In genomic region chr2:98236935-98237334, GRCh38 we compare ENCODE assay signal across 21 cellular contexts.
DNase-seq lines count a peak whose midpoint lies in the region; ATAC-seq and TF ChIP-seq lines count a peak whose summit lies in the region.
"Had no signal": no experiment of that assay in that cellular context is flagged by ENCODE, and none has a peak within 500 bp of the region (broad histone marks: within the 10 kb centered on the region; RNA-seq: fewer than 3 reads in every experiment).

No MANE protein-coding gene starts in this region.

- no peak overlapping the region for H3K9ac ChIP-seq in mesendoderm (ENCODE audit: low read length)
- H3K9ac ChIP-seq: BLaER1, GM23248 had no signal

- no peak overlapping the region for H3K4ac ChIP-seq in mesendoderm (ENCODE audit: low read depth, low read length)

- peak overlapping the region; percentile 92 for H2AFZ ChIP-seq in GM23338
- H2AFZ ChIP-seq: GM23248 had no signal

- no peaks in the 10 kb centered on the region for H4K20me1 ChIP-seq in GM23338 (replicated peaks; ENCODE audit: insufficient read depth)
- H4K20me1 ChIP-seq: BLaER1 had no signal

- no peak overlapping the region for H3K18ac ChIP-seq in mesendoderm (ENCODE audit: low read length)

- H3K27ac ChIP-seq in GM23338 (ENCODE audit: low read depth) (no peak overlapping the region), mesendoderm (ENCODE audit: low read depth, low read length) (no peak overlapping the region), esophagus squamous epithelium (no peak overlapping the region)
- H3K27ac ChIP-seq: A549, BLaER1, C4-2B, GM23248 had no signal

- peaks cover 4% of the 10 kb centered on the region for H3K27me3 Mint-ChIP-seq in GM23338 (ENCODE audit: insufficient read depth, low read depth, poor library complexity)

- no CpG with 5 or more reads among the region's 11 CpGs for WGBS in mesendoderm (ENCODE audit: extremely low coverage, insufficient coverage, low lambda C conversion rate)
- WGBS in esophagus squamous epithelium, 2 donors, result 87 to 94% methylated on average over 11 of the region's 11 CpGs

- H2AK5ac ChIP-seq in mesendoderm (ENCODE audit: low read length), result no peak overlapping the region

- H2BK120ac ChIP-seq in mesendoderm (ENCODE audit: low read depth, low read length), result no peak overlapping the region

- H3K36me3 ChIP-seq in GM23338 (ENCODE audit: insufficient read depth), result no peaks in the 10 kb centered on the region
- no peaks in the 10 kb centered on the region for H3K36me3 ChIP-seq in mesendoderm (ENCODE audit: control insufficient read depth, insufficient read depth, low read length)
- H3K36me3 ChIP-seq in esophagus squamous epithelium, result no peaks in the 10 kb centered on the region
- H3K36me3 ChIP-seq: BLaER1, HAP-1 had no signal

- H3K27ac Mint-ChIP-seq in GM23338, result no peak overlapping the region
- H3K27ac Mint-ChIP-seq: B cell; CD4-positive, CD25-positive, alpha-beta regulatory T cell; CD8-positive, alpha-beta T cell had no signal

- no peaks in the 10 kb centered on the region for H3F3A ChIP-seq in GM23338 (replicated peaks; ENCODE audit: low read depth)

- intact Hi-C loops in esophagus squamous epithelium (cut with DNase I), result no loop called here

- H3K9me3 ChIP-seq in esophagus squamous epithelium, result no peaks in the 10 kb centered on the region
- H3K9me3 ChIP-seq: A549, BLaER1, Caco-2, HAP-1 had no signal

- DNase-seq in GM23338 (ENCODE audit: low spot score) (peak; percentile 5), HT1080 (ENCODE audit: low read depth) (peak; percentile 4), NB4 (ENCODE audit: low read depth) (peak; percentile 9), mesendoderm (peak; percentile 51), esophagus squamous epithelium (lab: John Stamatoyannopoulos, UW) (no peak)
- DNase-seq: 8988T; ACHN; Caco-2; CD4-positive, CD25-positive, alpha-beta regulatory T cell; CD8-positive, alpha-beta T cell; DMS153; DND-41; GDM1; GM23248 had no signal

- TF ChIP-seq POLR2A in NB4 (IDR thresholded peaks at IDR 0.05; ENCODE audit: extremely low read depth, insufficient read length), result no peak
- no peak for TF ChIP-seq POLR2A in esophagus squamous epithelium (IDR thresholded peaks at IDR 0.05)

- H3K4me1 ChIP-seq in GM23338 (ENCODE audit: insufficient read depth) (no peaks in the 10 kb centered on the region), mesendoderm (ENCODE audit: control insufficient read depth, low read depth, low read length) (peaks cover 2% of the 10 kb centered on the region), esophagus squamous epithelium (no peaks in the 10 kb centered on the region)
- H3K4me1 ChIP-seq: A549, BLaER1, Caco-2 had no signal

- H3K27me3 ChIP-seq in GM23338 (ENCODE audit: insufficient read depth), result no peaks in the 10 kb centered on the region
- no peaks in the 10 kb centered on the region for H3K27me3 ChIP-seq in mesendoderm (ENCODE audit: insufficient read depth, low read length, poor library complexity)
- H3K27me3 ChIP-seq in esophagus squamous epithelium, result peaks cover 0 to 5% (median 0%) of the 10 kb centered on the region in 4 donors
- H3K27me3 ChIP-seq: BLaER1 had no signal

- no peak overlapping the region for H3K4me2 ChIP-seq in GM23338
- no peak overlapping the region for H3K4me2 ChIP-seq in mesendoderm (ENCODE audit: low read length)
- H3K4me2 ChIP-seq: A549, BLaER1 had no signal

- no peak overlapping the region for H3K23ac ChIP-seq in mesendoderm (ENCODE audit: low read length)

- H4K5ac ChIP-seq in mesendoderm (ENCODE audit: low read length), result no peak overlapping the region

- H3K4me3 ChIP-seq in GM23338 (no peak overlapping the region), NB4 (ENCODE audit: low read depth, low read length) (no peak overlapping the region), mesendoderm (ENCODE audit: low read length) (no peak overlapping the region), esophagus squamous epithelium (no peak overlapping the region)
- H3K4me3 ChIP-seq: A549, BLaER1, GM23248, HAP-1 had no signal

- ATAC-seq in GM23338, result no peak
- ATAC-seq in GM21367 (IDR thresholded peaks at IDR 0.05; ENCODE audit: unreplicated experiment), result no peak
- ATAC-seq in HG02642 (IDR thresholded peaks at IDR 0.05; ENCODE audit: poor library complexity, unreplicated experiment), result no peak
- ATAC-seq: A549; CD8-positive, alpha-beta T cell had no signal

- H4K8ac ChIP-seq in mesendoderm (ENCODE audit: low read depth, low read length), result no peak overlapping the region

- H3K4me1 Mint-ChIP-seq in GM23338, result peaks cover 2% of the 10 kb centered on the region; the same call in 1 of the 3 replicates
- H3K4me1 Mint-ChIP-seq: B cell; CD4-positive, CD25-positive, alpha-beta regulatory T cell had no signal

- H3K79me1 ChIP-seq in mesendoderm (ENCODE audit: low read length), result no peaks in the 10 kb centered on the region

- H3K79me2 ChIP-seq in GM23338 (replicated peaks; ENCODE audit: insufficient read depth) (no peaks in the 10 kb centered on the region), mesendoderm (ENCODE audit: control insufficient read depth, insufficient read depth, low read length) (no peaks in the 10 kb centered on the region)

- no peak overlapping the region for H3K4me3 Mint-ChIP-seq in GM23338
- H3K4me3 Mint-ChIP-seq: B cell; CD4-positive, CD25-positive, alpha-beta regulatory T cell; CD8-positive, alpha-beta T cell had no signal

- H2BK15ac ChIP-seq in mesendoderm (replicated peaks; ENCODE audit: low read depth), result no peak overlapping the region

- no peak for TF ChIP-seq CTCF in GM23338 (conservative IDR thresholded peaks at IDR 0.05; ENCODE audit: low read depth in 2 of 2)
- TF ChIP-seq CTCF in NB4 (IDR thresholded peaks at IDR 0.05; ENCODE audit: low read depth, low read length), result no peak
- TF ChIP-seq CTCF in esophagus squamous epithelium (IDR thresholded peaks at IDR 0.05), result no peak

- no peaks in the 10 kb centered on the region; the same call in 2 of the 3 replicates for H3K9me3 Mint-ChIP-seq in GM23338
- H3K9me3 Mint-ChIP-seq: CD8-positive, alpha-beta T cell had no signal

- no peaks in the 10 kb centered on the region for H3K36me3 Mint-ChIP-seq in GM23338 (ENCODE audit: low read depth)
- H3K36me3 Mint-ChIP-seq: CD4-positive, CD25-positive, alpha-beta regulatory T cell; CD8-positive, alpha-beta T cell had no signal

- peaks cover 6% of the 10 kb centered on the region; the same call in 1 of the 2 replicates for H3K9me2 ChIP-seq in GM23338 (ENCODE audit: insufficient read depth)

- H2BK5ac ChIP-seq in mesendoderm (ENCODE audit: low read length), result no peak overlapping the region

- no peak overlapping the region for H3K56ac ChIP-seq in mesendoderm (ENCODE audit: low read length)

TF ChIP-seq in GM23338, 12 proteins besides CTCF, POLR2A, EP300 and RAD21:
- no peak for TF ChIP-seq EZH2phosphoT487 (IDR thresholded peaks at IDR 0.05; ENCODE audit: unreplicated experiment)
- TF ChIP-seq ETS1 (IDR thresholded peaks at IDR 0.05), result no peak
- TF ChIP-seq REST (IDR thresholded peaks at IDR 0.05; ENCODE audit: unreplicated experiment), result no peak
- TF ChIP-seq CREB1 (CRISPR knock-in tag; IDR thresholded peaks at IDR 0.05; ENCODE audit: low read depth), result no peak
- no peak for TF ChIP-seq STAT1 (IDR thresholded peaks at IDR 0.05; ENCODE audit: unreplicated experiment)
- no peak for TF ChIP-seq ZNF331 (CRISPR knock-in tag; IDR thresholded peaks at IDR 0.05; ENCODE audit: low read depth)
